ENCODE assay signal across 1 cellular context in the genomic region with DNA sequence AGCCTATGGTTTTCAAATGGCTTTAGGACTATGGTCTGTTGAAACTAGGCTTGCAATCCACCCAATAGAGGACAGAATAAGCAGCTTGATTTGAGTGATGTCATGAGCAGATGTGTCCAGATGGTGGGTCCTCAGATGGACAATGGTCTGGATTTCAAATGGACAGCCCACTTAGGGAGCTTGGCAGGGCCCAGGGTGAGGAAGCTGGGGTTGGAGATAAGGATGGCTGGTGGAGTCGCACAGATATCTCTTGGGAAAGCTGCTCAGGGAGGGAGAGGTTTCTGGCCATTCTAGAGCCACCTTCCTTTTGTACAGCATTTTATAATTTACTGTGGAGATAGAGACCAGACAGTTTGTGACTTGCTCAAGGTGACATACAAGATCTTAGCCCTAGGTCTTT.
TF ChIP-seq lines count a peak whose summit lies in the region.

No MANE protein-coding gene starts in this region.

TF ChIP-seq in K562, 482 proteins besides CTCF, POLR2A, EP300 and RAD21 (continued from another document):
- TF ChIP-seq, protein P1, sequence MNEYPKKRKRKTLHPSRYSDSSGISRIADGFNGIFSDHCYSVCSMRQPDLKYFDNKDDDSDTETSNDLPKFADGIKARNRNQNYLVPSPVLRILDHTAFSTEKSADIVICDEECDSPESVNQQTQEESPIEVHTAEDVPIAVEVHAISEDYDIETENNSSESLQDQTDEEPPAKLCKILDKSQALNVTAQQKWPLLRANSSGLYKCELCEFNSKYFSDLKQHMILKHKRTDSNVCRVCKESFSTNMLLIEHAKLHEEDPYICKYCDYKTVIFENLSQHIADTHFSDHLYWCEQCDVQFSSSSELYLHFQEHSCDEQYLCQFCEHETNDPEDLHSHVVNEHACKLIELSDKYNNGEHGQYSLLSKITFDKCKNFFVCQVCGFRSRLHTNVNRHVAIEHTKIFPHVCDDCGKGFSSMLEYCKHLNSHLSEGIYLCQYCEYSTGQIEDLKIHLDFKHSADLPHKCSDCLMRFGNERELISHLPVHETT (CRISPR knock-in tag; conservative IDR thresholded peaks at IDR 0.05 in 1 of 2, IDR thresholded peaks at IDR 0.05 in 1 of 2), result no peak
- TF ChIP-seq CTBP1 (IDR thresholded peaks at IDR 0.05; ENCODE audit: borderline replicate concordance) (peak; percentile 64; the same call in 1 of the 2 replicates), ARNT (IDR thresholded peaks at IDR 0.05) (no peak)
- TF ChIP-seq, protein P2, sequence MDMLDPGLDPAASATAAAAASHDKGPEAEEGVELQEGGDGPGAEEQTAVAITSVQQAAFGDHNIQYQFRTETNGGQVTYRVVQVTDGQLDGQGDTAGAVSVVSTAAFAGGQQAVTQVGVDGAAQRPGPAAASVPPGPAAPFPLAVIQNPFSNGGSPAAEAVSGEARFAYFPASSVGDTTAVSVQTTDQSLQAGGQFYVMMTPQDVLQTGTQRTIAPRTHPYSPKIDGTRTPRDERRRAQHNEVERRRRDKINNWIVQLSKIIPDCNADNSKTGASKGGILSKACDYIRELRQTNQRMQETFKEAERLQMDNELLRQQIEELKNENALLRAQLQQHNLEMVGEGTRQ (CRISPR knock-in tag; IDR thresholded peaks at IDR 0.05), result no peak
